In genomic region chr22:22201925-22202343, GRCh38 we compare ENCODE assay signal across 1 cellular context.
A peak's percentile ranks its signal among the peaks of the same experiment; 100 is the strongest.
TF ChIP-seq lines count a peak whose summit lies in the region.

No MANE protein-coding gene starts in this region.

TF ChIP-seq in GM12878, 131 proteins besides CTCF, POLR2A, EP300 and RAD21:
- TF ChIP-seq SPI1 (IDR thresholded peaks at IDR 0.05; ENCODE audit: borderline replicate concordance, insufficient read depth, low read depth, low read length) = 0 out of 2 replicates have a peak, but pooled peaks have one; percentile 4
- TF ChIP-seq, protein P1, sequence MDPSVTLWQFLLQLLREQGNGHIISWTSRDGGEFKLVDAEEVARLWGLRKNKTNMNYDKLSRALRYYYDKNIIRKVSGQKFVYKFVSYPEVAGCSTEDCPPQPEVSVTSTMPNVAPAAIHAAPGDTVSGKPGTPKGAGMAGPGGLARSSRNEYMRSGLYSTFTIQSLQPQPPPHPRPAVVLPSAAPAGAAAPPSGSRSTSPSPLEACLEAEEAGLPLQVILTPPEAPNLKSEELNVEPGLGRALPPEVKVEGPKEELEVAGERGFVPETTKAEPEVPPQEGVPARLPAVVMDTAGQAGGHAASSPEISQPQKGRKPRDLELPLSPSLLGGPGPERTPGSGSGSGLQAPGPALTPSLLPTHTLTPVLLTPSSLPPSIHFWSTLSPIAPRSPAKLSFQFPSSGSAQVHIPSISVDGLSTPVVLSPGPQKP (IDR thresholded peaks at IDR 0.05; ENCODE audit: low read depth, low read length) = no peak
- no peak for TF ChIP-seq CREB1 (IDR thresholded peaks at IDR 0.05; ENCODE audit: low read depth)
- no peak for TF ChIP-seq MEF2A (IDR thresholded peaks at IDR 0.05; ENCODE audit: insufficient read depth, low read depth, low read length)
